ENCODE assay signal across 1 cellular context in the genomic region with DNA sequence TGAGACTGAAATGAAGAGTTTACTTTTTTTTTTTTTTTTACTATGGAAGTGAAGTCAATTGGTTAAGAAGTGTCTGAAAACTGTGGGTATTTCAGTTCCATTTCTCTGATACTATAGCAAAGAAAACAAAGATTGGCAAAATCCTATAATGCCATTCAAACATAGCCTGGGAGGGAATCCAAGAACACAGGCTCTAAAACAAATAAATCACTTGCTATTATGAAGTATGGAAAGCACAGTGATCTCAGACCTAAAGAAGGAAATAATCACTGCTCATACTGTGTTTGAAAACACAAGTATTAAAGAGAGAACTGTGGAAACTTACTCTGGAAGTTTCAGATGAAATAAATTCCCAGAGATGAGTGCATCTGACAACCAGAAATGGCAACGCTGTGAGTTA.
TF ChIP-seq lines count a peak whose summit lies in the region.

No MANE protein-coding gene starts in this region.

TF ChIP-seq in IMR-90, 13 proteins besides CTCF, POLR2A, EP300 and RAD21 (continued from another document):
- TF ChIP-seq RCOR1 (IDR thresholded peaks at IDR 0.05; ENCODE audit: insufficient replicate concordance, low read length) (no peak), SMC3 (IDR thresholded peaks at IDR 0.05; ENCODE audit: low read depth, low read length) (no peak), CHD1 (IDR thresholded peaks at IDR 0.05; ENCODE audit: low read depth, low read length) (no peak), CEBPB (IDR thresholded peaks at IDR 0.05; ENCODE audit: low read depth, low read length) (no peak), MAZ (IDR thresholded peaks at IDR 0.05; ENCODE audit: borderline replicate concordance, low read depth, low read length) (no peak), ELK1 (IDR thresholded peaks at IDR 0.05; ENCODE audit: borderline replicate concordance, low read depth, low read length) (no peak)
